In the genomic region with DNA sequence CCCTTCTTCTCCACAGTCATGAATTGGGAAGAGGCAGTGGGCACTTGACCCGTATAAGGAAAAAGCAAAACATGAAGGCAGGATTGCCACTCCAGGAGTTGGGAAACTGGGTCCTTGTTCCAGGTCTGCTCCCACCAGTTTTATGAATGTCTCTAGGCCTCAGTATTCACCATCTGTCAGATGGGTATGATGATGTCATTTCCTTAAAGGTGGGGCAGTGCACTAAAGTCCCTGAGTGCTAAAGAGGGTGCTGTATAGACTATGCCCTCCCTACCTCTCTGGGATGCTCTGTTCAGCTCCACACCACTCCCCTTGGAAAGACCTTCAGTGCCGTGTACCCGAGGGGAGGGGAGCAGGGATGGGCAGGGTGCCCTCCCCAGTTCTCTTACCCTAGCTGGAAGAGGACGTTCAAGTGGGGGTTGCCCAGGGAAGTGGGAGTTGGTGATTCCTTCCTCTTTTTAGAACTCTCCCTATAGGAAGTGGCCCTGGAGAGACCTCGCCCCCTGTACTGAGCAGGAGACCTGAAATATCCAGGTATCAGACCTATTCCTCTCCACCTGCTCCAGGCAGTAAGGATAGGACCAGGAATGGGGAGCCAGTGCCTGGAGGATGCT, we compare ENCODE assay signal across 1 cellular context.
TF ChIP-seq lines count a peak whose summit lies in the region.

No MANE protein-coding gene starts in this region.

TF ChIP-seq in WTC11, 78 proteins besides CTCF, POLR2A, EP300 and RAD21 (continued from another document):
- TF ChIP-seq, protein P1, sequence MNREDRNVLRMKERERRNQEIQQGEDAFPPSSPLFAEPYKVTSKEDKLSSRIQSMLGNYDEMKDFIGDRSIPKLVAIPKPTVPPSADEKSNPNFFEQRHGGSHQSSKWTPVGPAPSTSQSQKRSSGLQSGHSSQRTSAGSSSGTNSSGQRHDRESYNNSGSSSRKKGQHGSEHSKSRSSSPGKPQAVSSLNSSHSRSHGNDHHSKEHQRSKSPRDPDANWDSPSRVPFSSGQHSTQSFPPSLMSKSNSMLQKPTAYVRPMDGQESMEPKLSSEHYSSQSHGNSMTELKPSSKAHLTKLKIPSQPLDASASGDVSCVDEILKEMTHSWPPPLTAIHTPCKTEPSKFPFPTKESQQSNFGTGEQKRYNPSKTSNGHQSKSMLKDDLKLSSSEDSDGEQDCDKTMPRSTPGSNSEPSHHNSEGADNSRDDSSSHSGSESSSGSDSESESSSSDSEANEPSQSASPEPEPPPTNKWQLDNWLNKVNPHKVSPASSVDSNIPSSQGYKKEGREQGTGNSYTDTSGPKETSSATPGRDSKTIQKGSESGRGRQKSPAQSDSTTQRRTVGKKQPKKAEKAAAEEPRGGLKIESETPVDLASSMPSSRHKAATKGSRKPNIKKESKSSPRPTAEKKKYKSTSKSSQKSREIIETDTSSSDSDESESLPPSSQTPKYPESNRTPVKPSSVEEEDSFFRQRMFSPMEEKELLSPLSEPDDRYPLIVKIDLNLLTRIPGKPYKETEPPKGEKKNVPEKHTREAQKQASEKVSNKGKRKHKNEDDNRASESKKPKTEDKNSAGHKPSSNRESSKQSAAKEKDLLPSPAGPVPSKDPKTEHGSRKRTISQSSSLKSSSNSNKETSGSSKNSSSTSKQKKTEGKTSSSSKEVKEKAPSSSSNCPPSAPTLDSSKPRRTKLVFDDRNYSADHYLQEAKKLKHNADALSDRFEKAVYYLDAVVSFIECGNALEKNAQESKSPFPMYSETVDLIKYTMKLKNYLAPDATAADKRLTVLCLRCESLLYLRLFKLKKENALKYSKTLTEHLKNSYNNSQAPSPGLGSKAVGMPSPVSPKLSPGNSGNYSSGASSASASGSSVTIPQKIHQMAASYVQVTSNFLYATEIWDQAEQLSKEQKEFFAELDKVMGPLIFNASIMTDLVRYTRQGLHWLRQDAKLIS (CRISPR knock-in tag; IDR thresholded peaks at IDR 0.05; ENCODE audit: borderline replicate concordance), result no peak
- TF ChIP-seq NFATC4 (CRISPR knock-in tag; IDR thresholded peaks at IDR 0.05) (no peak), ELF4 (CRISPR knock-in tag; IDR thresholded peaks at IDR 0.05; ENCODE audit: low read depth) (no peak), MXD4 (CRISPR knock-in tag; IDR thresholded peaks at IDR 0.05; ENCODE audit: borderline replicate concordance) (no peak), ZNF671 (CRISPR knock-in tag; IDR thresholded peaks at IDR 0.05) (no peak), SP1 (CRISPR knock-in tag; conservative IDR thresholded peaks at IDR 0.05) (no peak), ZNF232 (CRISPR knock-in tag; IDR thresholded peaks at IDR 0.05) (no peak), GTF2I (CRISPR knock-in tag; conservative IDR thresholded peaks at IDR 0.05) (no peak), ZBTB21 (CRISPR knock-in tag; IDR thresholded peaks at IDR 0.05; ENCODE audit: borderline replicate concordance) (no peak)
- TF ChIP-seq, protein P2, sequence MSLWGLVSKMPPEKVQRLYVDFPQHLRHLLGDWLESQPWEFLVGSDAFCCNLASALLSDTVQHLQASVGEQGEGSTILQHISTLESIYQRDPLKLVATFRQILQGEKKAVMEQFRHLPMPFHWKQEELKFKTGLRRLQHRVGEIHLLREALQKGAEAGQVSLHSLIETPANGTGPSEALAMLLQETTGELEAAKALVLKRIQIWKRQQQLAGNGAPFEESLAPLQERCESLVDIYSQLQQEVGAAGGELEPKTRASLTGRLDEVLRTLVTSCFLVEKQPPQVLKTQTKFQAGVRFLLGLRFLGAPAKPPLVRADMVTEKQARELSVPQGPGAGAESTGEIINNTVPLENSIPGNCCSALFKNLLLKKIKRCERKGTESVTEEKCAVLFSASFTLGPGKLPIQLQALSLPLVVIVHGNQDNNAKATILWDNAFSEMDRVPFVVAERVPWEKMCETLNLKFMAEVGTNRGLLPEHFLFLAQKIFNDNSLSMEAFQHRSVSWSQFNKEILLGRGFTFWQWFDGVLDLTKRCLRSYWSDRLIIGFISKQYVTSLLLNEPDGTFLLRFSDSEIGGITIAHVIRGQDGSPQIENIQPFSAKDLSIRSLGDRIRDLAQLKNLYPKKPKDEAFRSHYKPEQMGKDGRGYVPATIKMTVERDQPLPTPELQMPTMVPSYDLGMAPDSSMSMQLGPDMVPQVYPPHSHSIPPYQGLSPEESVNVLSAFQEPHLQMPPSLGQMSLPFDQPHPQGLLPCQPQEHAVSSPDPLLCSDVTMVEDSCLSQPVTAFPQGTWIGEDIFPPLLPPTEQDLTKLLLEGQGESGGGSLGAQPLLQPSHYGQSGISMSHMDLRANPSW (CRISPR knock-in tag; conservative IDR thresholded peaks at IDR 0.05; ENCODE audit: low read depth), result no peak
- TF ChIP-seq, protein P3, sequence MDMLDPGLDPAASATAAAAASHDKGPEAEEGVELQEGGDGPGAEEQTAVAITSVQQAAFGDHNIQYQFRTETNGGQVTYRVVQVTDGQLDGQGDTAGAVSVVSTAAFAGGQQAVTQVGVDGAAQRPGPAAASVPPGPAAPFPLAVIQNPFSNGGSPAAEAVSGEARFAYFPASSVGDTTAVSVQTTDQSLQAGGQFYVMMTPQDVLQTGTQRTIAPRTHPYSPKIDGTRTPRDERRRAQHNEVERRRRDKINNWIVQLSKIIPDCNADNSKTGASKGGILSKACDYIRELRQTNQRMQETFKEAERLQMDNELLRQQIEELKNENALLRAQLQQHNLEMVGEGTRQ (CRISPR knock-in tag; IDR thresholded peaks at IDR 0.05), result no peak
